In the genomic region with DNA sequence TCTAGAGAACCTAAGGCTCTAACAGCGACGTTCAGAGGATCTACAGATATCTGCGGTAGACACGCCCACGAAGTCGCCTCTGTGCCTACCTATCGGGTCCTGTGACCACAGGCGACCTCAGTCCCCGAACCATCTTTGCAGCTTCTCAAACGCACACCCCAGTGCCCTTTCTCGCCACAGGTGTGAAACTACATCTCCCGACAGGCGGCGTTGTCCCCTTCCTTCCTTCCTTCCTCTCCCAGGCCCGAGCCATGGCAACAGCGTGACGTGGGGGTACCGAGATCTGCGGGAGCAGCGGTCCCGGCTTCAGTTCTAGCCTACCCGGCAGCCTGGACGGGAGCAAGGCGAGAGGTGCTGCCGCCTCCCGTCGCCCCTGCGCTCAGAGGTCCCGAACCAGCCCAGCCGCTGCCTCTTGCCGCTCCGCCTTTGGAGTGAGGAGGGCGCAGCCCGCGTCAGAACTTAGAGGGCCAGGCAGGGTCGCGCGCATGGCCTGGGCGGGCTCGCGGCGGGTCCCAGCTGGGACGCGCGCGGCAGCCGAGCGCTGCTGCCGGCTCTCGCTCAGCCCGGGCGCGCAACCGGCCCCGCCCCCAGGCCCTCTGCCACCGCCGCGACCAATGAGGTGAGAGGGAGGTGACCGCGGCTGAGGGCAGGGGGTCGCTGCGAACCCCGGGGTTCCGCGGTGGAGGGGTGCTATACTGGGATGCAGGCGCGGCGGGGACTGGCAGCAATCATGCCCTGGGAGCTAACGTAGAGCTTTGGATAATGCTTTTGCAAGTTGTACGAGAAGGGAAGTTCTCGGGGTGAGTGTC, we compare ENCODE assay signal across 8 cellular contexts. TPM values are rescaled to one million over a fixed set of nuclear protein-coding genes. Genes with fewer than 3 reads are reported as not detected.
DNase-seq lines count a peak whose midpoint lies in the region; ATAC-seq and TF ChIP-seq lines count a peak whose summit lies in the region.

TSS of gene COQ10A (plus strand) at position 309 of the 809 bp plus-strand sequence. CDS start at position 486, 177 bp downstream.

- H3K4me1 Mint-ChIP-seq in naive thymus-derived CD4-positive, alpha-beta T cell, result peaks cover 0 to 22% (median 20%) of the 10 kb centered on the region in 7 donors
- H3K4me1 Mint-ChIP-seq in stimulated activated naive B cell treated with anti-CD40 and anti-IgM and Interleukin-4, amounts not matched to agents 10 μg/mL and 1 μg/mL and 100 μg/mL, for 72 hours, result peaks cover 17 to 21% of the 10 kb centered on the region in 2 donors

- peaks cover 0 to 8% (median 2%) of the 10 kb centered on the region in 5 donors for H3K36me3 Mint-ChIP-seq in naive thymus-derived CD4-positive, alpha-beta T cell
- H3K36me3 Mint-ChIP-seq in stimulated activated naive B cell treated with anti-CD40 and anti-IgM and Interleukin-4, amounts not matched to agents 10 μg/mL and 1 μg/mL and 100 μg/mL, for 72 hours, result peaks cover 9 to 16% of the 10 kb centered on the region in 2 donors

- H3K27ac ChIP-seq in Karpas-422 (ENCODE audit: low read length) (peak within 1 kb of the TSS; percentile 71), fibroblast of lung (ENCODE audit: insufficient read depth, low read length) (peak within 1 kb of the TSS; percentile 92)
- peak within 1 kb of the TSS; percentile 94 for H3K27ac ChIP-seq in naive thymus-derived CD4-positive, alpha-beta T cell (ENCODE audit: low read depth, low read length)

- H3K79me2 ChIP-seq in Karpas-422 (ENCODE audit: low read length) (peaks cover 8% of the 10 kb centered on the region), fibroblast of lung (ENCODE audit: control insufficient read depth, insufficient read depth, low read length) (no peaks in the 10 kb centered on the region)

- DNase-seq in Daoy (ENCODE audit: low read depth) (peak; percentile 92), Karpas-422 (peak; percentile 95), RKO (ENCODE audit: low spot score) (peak; percentile 89), fibroblast of lung (ENCODE audit: low read depth in 2 of 2) (peak; percentile 80 to 84)
- DNase-seq in activated T-helper 1 cell treated with anti-CD3 and anti-CD28 coated beads, Interleukin-2, amount 50 U/mL, for 16 hours (ENCODE audit: low read depth in 1 of 2, low spot score in 1 of 2), result peak; percentile 79 to 80
- DNase-seq in naive thymus-derived CD4-positive, alpha-beta T cell, result peak; percentile 78 to 92 (median 89)
- peak; percentile 85 for DNase-seq in stimulated activated naive B cell treated with anti-CD40 and anti-IgM and Interleukin-4, amounts not matched to agents 10 μg/mL and 1 μg/mL and 100 μg/mL, for 72 hours

- peak within 1 kb of the TSS; percentile 89 for H3K9ac ChIP-seq in Karpas-422 (ENCODE audit: low read length)
- H3K9ac ChIP-seq in fibroblast of lung (ENCODE audit: insufficient read depth, low read length), result peak within 1 kb of the TSS; percentile 81

- H4K20me1 ChIP-seq in Karpas-422 (ENCODE audit: insufficient read depth, low read depth, low read length), result no peaks in the 10 kb centered on the region
- H4K20me1 ChIP-seq in fibroblast of lung (ENCODE audit: control insufficient read depth, extremely low read depth, insufficient read depth, low read length), result no peaks in the 10 kb centered on the region

- peak; percentile 78 for ATAC-seq in GM21786 (IDR thresholded peaks at IDR 0.05; ENCODE audit: unreplicated experiment)
- peak; percentile 93 for ATAC-seq in naive thymus-derived CD4-positive, alpha-beta T cell
- ATAC-seq in stimulated activated naive B cell treated with anti-CD40 and anti-IgM and Interleukin-4, amounts not matched to agents 10 μg/mL and 1 μg/mL and 100 μg/mL, for 72 hours (replicated peaks), result peak; percentile 90 to 93

- H3K9me3 Mint-ChIP-seq in naive thymus-derived CD4-positive, alpha-beta T cell, result peaks cover 0 to 2% (median 0%) of the 10 kb centered on the region in 11 donors
- H3K9me3 Mint-ChIP-seq in stimulated activated naive B cell treated with anti-CD40 and anti-IgM and Interleukin-4, amounts not matched to agents 10 μg/mL and 1 μg/mL and 100 μg/mL, for 72 hours, result no peaks in the 10 kb centered on the region

- H3K36me3 ChIP-seq in Karpas-422 (ENCODE audit: insufficient read depth, low read length) (peaks cover 4% of the 10 kb centered on the region; the same call in 1 of the 2 replicates), fibroblast of lung (ENCODE audit: control insufficient read depth, insufficient read depth, low read length) (peaks cover 4% of the 10 kb centered on the region)
- peaks cover 0 to 7% (median 0%) of the 10 kb centered on the region in 3 experiments for H3K36me3 ChIP-seq in naive thymus-derived CD4-positive, alpha-beta T cell (ENCODE audit: control insufficient read depth in 2 of 3, insufficient read depth in 3 of 3, low read length in 3 of 3)

- H3K4me3 ChIP-seq in Karpas-422 (ENCODE audit: low read length) (peak within 1 kb of the TSS; percentile 86), fibroblast of lung (replicated peaks in 1 of 4; ENCODE audit: control extremely low read depth in 1 of 4, insufficient read depth in 1 of 4, low read depth in 3 of 4, low read length in 4 of 4) (peak within 1 kb of the TSS; percentile 68 to 82 (median 74))
- H3K4me3 ChIP-seq in naive thymus-derived CD4-positive, alpha-beta T cell (ENCODE audit: low read length), result peak within 1 kb of the TSS; percentile 88

- H3K27ac Mint-ChIP-seq in naive thymus-derived CD4-positive, alpha-beta T cell, result peak within 1 kb of the TSS; percentile 89 to 97 (median 94)
- H3K27ac Mint-ChIP-seq in stimulated activated naive B cell treated with anti-CD40 and anti-IgM and Interleukin-4, amounts not matched to agents 10 μg/mL and 1 μg/mL and 100 μg/mL, for 72 hours, result peak within 1 kb of the TSS; percentile 97

- no peaks in the 10 kb centered on the region for H3K9me2 ChIP-seq in Karpas-422 (replicated peaks; ENCODE audit: insufficient read depth, low read length)

- H3K27me3 ChIP-seq in Karpas-422 (ENCODE audit: low read length) (no peaks in the 10 kb centered on the region), fibroblast of lung (ENCODE audit: control insufficient read depth, insufficient read depth, low read length) (no peaks in the 10 kb centered on the region)
- H3K27me3 ChIP-seq in naive thymus-derived CD4-positive, alpha-beta T cell (ENCODE audit: control insufficient read depth in 2 of 2, insufficient read depth in 2 of 2, low read length in 2 of 2), result no peaks in the 10 kb centered on the region

- H3K9me3 ChIP-seq in Karpas-422 (ENCODE audit: low read length) (no peaks in the 10 kb centered on the region), fibroblast of lung (ENCODE audit: control insufficient read depth, insufficient read depth, low read depth, low read length) (no peaks in the 10 kb centered on the region)
- no peaks in the 10 kb centered on the region for H3K9me3 ChIP-seq in naive thymus-derived CD4-positive, alpha-beta T cell (ENCODE audit: control insufficient read depth in 2 of 3, low read length in 3 of 3)

- H2AFZ ChIP-seq in Karpas-422 (ENCODE audit: low read length), result peak within 1 kb of the TSS; percentile 64
- peak within 1 kb of the TSS; percentile 89 for H2AFZ ChIP-seq in fibroblast of lung (ENCODE audit: low read length)

- peak; percentile 56 to 75 for TF ChIP-seq CTCF in fibroblast of lung (conservative IDR thresholded peaks at IDR 0.05 in 1 of 2, IDR thresholded peaks at IDR 0.05 in 1 of 2; ENCODE audit: low read depth in 1 of 2, low read length in 2 of 2)

- CTCF ChIA-PET in naive thymus-derived CD4-positive, alpha-beta T cell (lab: Charles Lee), result interaction anchor here (0.6 to 2.3 kb wide), 11 partner anchors 9 to 197 kb away, joined by 3 to 6 read pairs (median 4); partner anchors contain the start of genes ANKRD52, RNF41, SMARCC2 and TIMELESS

- H3K4me2 ChIP-seq in Karpas-422 (ENCODE audit: low read depth, low read length, poor library complexity, severe bottlenecking), result peak within 1 kb of the TSS; percentile 97
- H3K4me2 ChIP-seq in fibroblast of lung (ENCODE audit: extremely low read depth, insufficient read depth, low read length), result peak within 1 kb of the TSS; percentile 93

- POLR2A ChIA-PET in naive thymus-derived CD4-positive, alpha-beta T cell (lab: Charles Lee), result interaction anchor here (0.7 to 2.0 kb wide), 16 partner anchors 9 to 202 kb away, joined by 3 to 16 read pairs (median 4); partner anchors contain the start of genes ANKRD52, IL23A, RNF41 and RPL41

- H3K4me1 ChIP-seq in Karpas-422 (ENCODE audit: low read length) (peaks cover 18% of the 10 kb centered on the region), fibroblast of lung (ENCODE audit: control insufficient read depth, extremely low read depth, insufficient read depth, low read length) (peaks cover 6% of the 10 kb centered on the region)
- H3K4me1 ChIP-seq in naive thymus-derived CD4-positive, alpha-beta T cell (ENCODE audit: control insufficient read depth in 2 of 2, insufficient read depth in 2 of 2, low read length in 2 of 2), result peaks cover 0 to 8% of the 10 kb centered on the region in 2 donors

- peaks cover 0 to 2% (median 0%) of the 10 kb centered on the region in 5 donors for H3K27me3 Mint-ChIP-seq in naive thymus-derived CD4-positive, alpha-beta T cell
- no peaks in the 10 kb centered on the region for H3K27me3 Mint-ChIP-seq in stimulated activated naive B cell treated with anti-CD40 and anti-IgM and Interleukin-4, amounts not matched to agents 10 μg/mL and 1 μg/mL and 100 μg/mL, for 72 hours

- intact Hi-C loops in naive thymus-derived CD4-positive, alpha-beta T cell (cut with micrococcal nuclease), result loop anchor here (1.0 to 5.0 kb wide), 12 partner anchors 9 to 1165 kb away; partner anchors contain the start of genes ANKRD52 (in 2 of the 2), CS (in 2 of the 2), STAT2 (in 2 of the 2) and ZC3H10 (in 2 of the 2)

- H3K4me3 Mint-ChIP-seq in naive thymus-derived CD4-positive, alpha-beta T cell, result peak within 1 kb of the TSS; percentile 83 to 100 (median 96)
- H3K4me3 Mint-ChIP-seq in stimulated activated naive B cell treated with anti-CD40 and anti-IgM and Interleukin-4, amounts not matched to agents 10 μg/mL and 1 μg/mL and 100 μg/mL, for 72 hours, result peak within 1 kb of the TSS; percentile 93 to 96

RNA-seq across cellular contexts. Expression of gene COQ10A, which starts in this region (rescaled TPM):
- 13.4 and 23.1 TPM in 2 replicates for total RNA-seq in Daoy (2014; rRNA removed; shearing (Covaris generic))
- 32.7 and 38.9 TPM in 2 replicates for total RNA-seq in Karpas-422 (2014; rRNA removed; shearing (Covaris generic); ENCODE audit: low replicate concordance)
- 6.4 and 9.1 TPM in 2 replicates for total RNA-seq in fibroblast of lung
- 14.2 and 16.2 TPM in 2 replicates for polyA plus RNA-seq in fibroblast of lung
- 5.9 and 8.4 TPM in 2 replicates for polyA plus RNA-seq in fibroblast of lung (2012)
- polyA minus RNA-seq in fibroblast of lung (ENCODE audit: low replicate concordance), result 5.3 and 5.6 TPM in 2 replicates
- total RNA-seq in naive thymus-derived CD4-positive, alpha-beta T cell, result 10 to 100 TPM; 22.5 to 39.4 (median 31.5) TPM
- polyA plus RNA-seq in naive thymus-derived CD4-positive, alpha-beta T cell, result 10 to 100 TPM in 1 of 2 donors, 1 to 10 TPM in 1; 9.7 to 11.5 TPM

Comparison
In these comparisons a context has a peak if more than half of its experiments do, and no peak if none do; other contexts are left out.
1. Peak in every context shown above with its lines: DNase-seq, ATAC-seq, H3K4me3 ChIP-seq and H3K27ac ChIP-seq.